19 cellular contexts compared by ENCODE assay signal in genomic region chr2:3637311-3637675, GRCh38. TPM values are rescaled to one million over a fixed set of nuclear protein-coding genes. Genes with fewer than 3 reads are reported as not detected.
"Had no signal": no experiment of that assay in that cellular context is flagged by ENCODE, and none has a peak within 500 bp of the region (broad histone marks: within the 10 kb centered on the region; RNA-seq: fewer than 3 reads in every experiment).

No MANE protein-coding gene starts in this region.

- H3K4me3 ChIP-seq: dorsolateral prefrontal cortex, gastrocnemius medialis, left lung, mucosa of descending colon, right atrium auricular region, skin epidermis, thoracic aorta had no signal

- DNase-seq: activated CD4-positive, alpha-beta T cell treated with anti-CD3 and anti-CD28 coated beads, Interleukin-2, amount 10 ng/mL, durations not matched to agents 24 days and 14 days; activated naive CD4-positive, alpha-beta T cell treated with anti-CD3 and anti-CD28 coated beads for 36 hours; erythroblast; gastrocnemius medialis; mammary epithelial cell; stimulated activated CD4-positive, alpha-beta T cell treated with anti-CD3 and anti-CD28 coated beads, Interleukin-4, amount 100 ng/mL, for 4 hours; stimulated activated naive CD8-positive, alpha-beta T cell treated with anti-CD3 and anti-CD28 coated beads, Interleukin-15, Interleukin-2, amounts not matched to agents 100 U/mL and 50 U/mL, for 24 hours had no signal

- H3K36me3 ChIP-seq: gastrocnemius medialis, left lung, neutrophil, right atrium auricular region, thoracic aorta had no signal

- H3K4me1 Mint-ChIP-seq: activated CD4-positive, alpha-beta T cell treated with anti-CD3 and anti-CD28 coated beads, Interleukin-2, amount 10 ng/mL, durations not matched to agents 24 days and 14 days; naive thymus-derived CD4-positive, alpha-beta T cell had no signal

- H3K9me3 ChIP-seq: gastrocnemius medialis, left lung, mucosa of descending colon, neutrophil, right atrium auricular region, thoracic aorta had no signal

- ATAC-seq: gastrocnemius medialis; left lung; mucosa of descending colon; naive thymus-derived CD4-positive, alpha-beta T cell; SK-N-SH treated with all-trans-retinoic acid at 6 μM for 48 hours; stimulated activated naive CD8-positive, alpha-beta T cell treated with anti-CD3 and anti-CD28 coated beads, Interleukin-15, Interleukin-2, amounts not matched to agents 100 U/mL and 50 U/mL, for 24 hours had no signal

- H3K27me3 ChIP-seq: dorsolateral prefrontal cortex, gastrocnemius medialis, neutrophil, right atrium auricular region had no signal

- H3K27ac Mint-ChIP-seq: activated CD4-positive, alpha-beta T cell treated with anti-CD3 and anti-CD28 coated beads, Interleukin-2, amount 10 ng/mL, durations not matched to agents 24 days and 14 days; activated naive CD4-positive, alpha-beta T cell treated with anti-CD3 and anti-CD28 coated beads for 36 hours; activated T-helper 1 cell treated with anti-CD3 and anti-CD28 coated beads, Interleukin-12 subunit alpha, Interleukin-12 subunit beta, Interleukin-2, Interleukin-4 antibody, amounts not matched to agents 30 ng/mL and 10 ng/mL and 1 ng/mL, durations not matched to agents 14 hours and 24 hours and 36 hours had no signal

- H3K4me3 Mint-ChIP-seq: activated CD4-positive, alpha-beta T cell treated with anti-CD3 and anti-CD28 coated beads, Interleukin-2, amount 10 ng/mL, durations not matched to agents 24 days and 14 days; activated naive CD4-positive, alpha-beta T cell treated with anti-CD3 and anti-CD28 coated beads for 36 hours; activated T-helper 1 cell treated with anti-CD3 and anti-CD28 coated beads, Interleukin-12 subunit alpha, Interleukin-12 subunit beta, Interleukin-2, Interleukin-4 antibody, amounts not matched to agents 30 ng/mL and 10 ng/mL and 1 ng/mL, durations not matched to agents 14 hours and 24 hours and 36 hours; naive thymus-derived CD4-positive, alpha-beta T cell had no signal

- H3K27ac ChIP-seq: gastrocnemius medialis, left lung, neutrophil, right atrium auricular region, skin epidermis, thoracic aorta, VCaP had no signal

- H3K9me3 Mint-ChIP-seq: activated CD4-positive, alpha-beta T cell treated with anti-CD3 and anti-CD28 coated beads, Interleukin-2, amount 10 ng/mL, durations not matched to agents 24 days and 14 days; activated naive CD4-positive, alpha-beta T cell treated with anti-CD3 and anti-CD28 coated beads for 36 hours; activated T-helper 1 cell treated with anti-CD3 and anti-CD28 coated beads, Interleukin-12 subunit alpha, Interleukin-12 subunit beta, Interleukin-2, Interleukin-4 antibody, amounts not matched to agents 30 ng/mL and 10 ng/mL and 1 ng/mL, durations not matched to agents 14 hours and 24 hours and 36 hours; naive thymus-derived CD4-positive, alpha-beta T cell had no signal

- H3K4me1 ChIP-seq: gastrocnemius medialis, left lung, right atrium auricular region had no signal

- H3K27me3 Mint-ChIP-seq: activated CD4-positive, alpha-beta T cell treated with anti-CD3 and anti-CD28 coated beads, Interleukin-2, amount 10 ng/mL, durations not matched to agents 24 days and 14 days had no signal

RNA-seq across cellular contexts. Expression of gene ALLC, which starts 20.7 kb away (rescaled TPM):
- total RNA-seq: activated CD4-positive, alpha-beta T cell treated with anti-CD3 and anti-CD28 coated beads, Interleukin-2, amount 10 ng/mL, durations not matched to agents 24 days and 14 days; activated naive CD4-positive, alpha-beta T cell treated with anti-CD3 and anti-CD28 coated beads for 36 hours; activated T-helper 1 cell treated with anti-CD3 and anti-CD28 coated beads, Interleukin-12 subunit alpha, Interleukin-12 subunit beta, Interleukin-2, Interleukin-4 antibody, amounts not matched to agents 30 ng/mL and 10 ng/mL and 1 ng/mL, durations not matched to agents 14 hours and 24 hours and 36 hours; gastrocnemius medialis; left lung; mammary epithelial cell; mucosa of descending colon; naive thymus-derived CD4-positive, alpha-beta T cell; right atrium auricular region; T-helper 1 cell treated with Interleukin-12 subunit alpha and Interleukin-12 subunit beta and Interleukin-4 antibody, amounts not matched to agents 30 ng/mL and 1 ng/mL, for 36 hours had no signal

RNA-seq across cellular contexts. Expression of gene COLEC11, which starts 42.4 kb away (rescaled TPM):
- total RNA-seq: activated T-helper 1 cell treated with anti-CD3 and anti-CD28 coated beads, Interleukin-12 subunit alpha, Interleukin-12 subunit beta, Interleukin-2, Interleukin-4 antibody, amounts not matched to agents 30 ng/mL and 10 ng/mL and 1 ng/mL, durations not matched to agents 14 hours and 24 hours and 36 hours; mammary epithelial cell; T-helper 1 cell treated with Interleukin-12 subunit alpha and Interleukin-12 subunit beta and Interleukin-4 antibody, amounts not matched to agents 30 ng/mL and 1 ng/mL, for 36 hours had no signal
